20 cellular contexts compared by ENCODE assay signal in genomic region chr12:38783304-38783703, GRCh38.
A peak's percentile ranks its signal among the peaks of the same experiment; 100 is the strongest.
DNase-seq lines count a peak whose midpoint lies in the region; ATAC-seq and TF ChIP-seq lines count a peak whose summit lies in the region.
"Had no signal": no experiment of that assay in that cellular context is flagged by ENCODE, and none has a peak within 500 bp of the region (broad histone marks: within the 10 kb centered on the region; RNA-seq: fewer than 3 reads in every experiment).

No MANE protein-coding gene starts in this region.

- no peaks in the 10 kb centered on the region for H3K9me3 ChIP-seq in CD8-positive, alpha-beta memory T cell (ENCODE audit: low read length)
- H3K9me3 ChIP-seq: SJCRH30 had no signal

- H3K27me3 Mint-ChIP-seq in activated naive CD8-positive, alpha-beta T cell treated with anti-CD3 and anti-CD28 coated beads, Interleukin-2, amount 50 U/mL, for 24 hours = no peaks in the 10 kb centered on the region
- no peaks in the 10 kb centered on the region for H3K27me3 Mint-ChIP-seq in CD8-positive, alpha-beta memory T cell
- H3K27me3 Mint-ChIP-seq: CD4-positive, alpha-beta memory T cell; IgD-negative memory B cell had no signal

- no peak overlapping the region for H3K4me3 Mint-ChIP-seq in activated naive CD8-positive, alpha-beta T cell treated with anti-CD3 and anti-CD28 coated beads, Interleukin-2, amount 50 U/mL, for 24 hours
- no peak overlapping the region for H3K4me3 Mint-ChIP-seq in CD8-positive, alpha-beta memory T cell
- H3K4me3 Mint-ChIP-seq: CD4-positive, alpha-beta memory T cell; IgD-negative memory B cell had no signal

- CTCF ChIA-PET in CD8-positive, alpha-beta memory T cell (lab: Charles Lee) = no interaction called here

- POLR2A ChIA-PET in CD8-positive, alpha-beta memory T cell (lab: Charles Lee) = no interaction called here

- H3K27me3 ChIP-seq in CD8-positive, alpha-beta memory T cell (ENCODE audit: insufficient read depth, low read length, poor library complexity, severe bottlenecking) = no peaks in the 10 kb centered on the region
- H3K27me3 ChIP-seq: BLaER1 treated with 17β-estradiol and CSF1 and Interleukin-3, amounts not matched to agents 10 nM and 100 nM; SJCRH30 had no signal

- peak; percentile 49 for ATAC-seq in GM18868 (IDR thresholded peaks at IDR 0.05; ENCODE audit: unreplicated experiment)
- peak; percentile 64 for ATAC-seq in GM19351 (IDR thresholded peaks at IDR 0.05; ENCODE audit: unreplicated experiment)
- ATAC-seq in HG03432 (IDR thresholded peaks at IDR 0.05; ENCODE audit: unreplicated experiment) = peak; percentile 53
- ATAC-seq in activated naive CD8-positive, alpha-beta T cell treated with anti-CD3 and anti-CD28 coated beads, Interleukin-2, amount 50 U/mL, for 24 hours = no peak

- no peak overlapping the region for H3K27ac Mint-ChIP-seq in activated naive CD8-positive, alpha-beta T cell treated with anti-CD3 and anti-CD28 coated beads, Interleukin-2, amount 50 U/mL, for 24 hours
- H3K27ac Mint-ChIP-seq in CD8-positive, alpha-beta memory T cell = no peak overlapping the region
- H3K27ac Mint-ChIP-seq: CD4-positive, alpha-beta memory T cell; IgD-negative memory B cell had no signal

- no peaks in the 10 kb centered on the region for H3K4me1 ChIP-seq in CD8-positive, alpha-beta memory T cell (ENCODE audit: insufficient read depth, low read length)
- H3K4me1 ChIP-seq: BLaER1 treated with 17β-estradiol and CSF1 and Interleukin-3, amounts not matched to agents 10 nM and 100 nM; SJCRH30 had no signal

- DNase-seq in GM10266 (ENCODE audit: extremely low spot score) = no peak
- no peak for DNase-seq in EL
- no peak for DNase-seq in activated naive CD8-positive, alpha-beta T cell treated with anti-CD3 and anti-CD28 coated beads, Interleukin-2, amount 50 U/mL, for 24 hours
- DNase-seq in SKM-1 treated with dmso at 0.1 percent for 144 hours (lab: John Stamatoyannopoulos, UW; ENCODE audit: unreplicated experiment) = no peak
- no peak for DNase-seq in CD8-positive, alpha-beta memory T cell
- DNase-seq: CD4-positive, alpha-beta memory T cell; H7; NCI-H1105; NCI-H2081 treated with DMSO at 0.1 percent for 48 hours; NCI-H2171 treated with DMSO at 0.1 percent for 48 hours; NCI-H524 treated with DMSO at 0.1 percent for 48 hours; NCI-H82; SJCRH30; T-helper 9 cell had no signal

- H3K36me3 Mint-ChIP-seq in activated naive CD8-positive, alpha-beta T cell treated with anti-CD3 and anti-CD28 coated beads, Interleukin-2, amount 50 U/mL, for 24 hours (ENCODE audit: low read depth) = peaks cover 14% of the 10 kb centered on the region
- peaks cover 0 to 26% (median 5%) of the 10 kb centered on the region in 3 donors for H3K36me3 Mint-ChIP-seq in CD8-positive, alpha-beta memory T cell

- H3K9me3 Mint-ChIP-seq in activated naive CD8-positive, alpha-beta T cell treated with anti-CD3 and anti-CD28 coated beads, Interleukin-2, amount 50 U/mL, for 24 hours = peaks cover 34% of the 10 kb centered on the region
- peaks cover 21 to 37% (median 31%) of the 10 kb centered on the region in 5 donors for H3K9me3 Mint-ChIP-seq in CD8-positive, alpha-beta memory T cell

- H3K27ac ChIP-seq in CD8-positive, alpha-beta memory T cell (ENCODE audit: low read depth, low read length) = no peak overlapping the region
- H3K27ac ChIP-seq: 22Rv1; BLaER1 treated with 17β-estradiol and CSF1 and Interleukin-3, amounts not matched to agents 10 nM and 100 nM; SJCRH30 had no signal

- H3K4me1 Mint-ChIP-seq in activated naive CD8-positive, alpha-beta T cell treated with anti-CD3 and anti-CD28 coated beads, Interleukin-2, amount 50 U/mL, for 24 hours = no peaks in the 10 kb centered on the region
- peaks cover 0 to 2% (median 0%) of the 10 kb centered on the region in 3 donors for H3K4me1 Mint-ChIP-seq in CD8-positive, alpha-beta memory T cell
- H3K4me1 Mint-ChIP-seq: IgD-negative memory B cell had no signal

- no peak overlapping the region for H3K4me3 ChIP-seq in CD8-positive, alpha-beta memory T cell (ENCODE audit: low read length)
- H3K4me3 ChIP-seq: BLaER1 treated with 17β-estradiol and CSF1 and Interleukin-3, amounts not matched to agents 10 nM and 100 nM; SJCRH30 had no signal

- TF ChIP-seq CTCF in GM10266 (IDR thresholded peaks at IDR 0.05; ENCODE audit: control insufficient read depth, insufficient read depth, low read depth, missing control alignments) = peak; percentile 15

- H3K36me3 ChIP-seq in CD8-positive, alpha-beta memory T cell (ENCODE audit: insufficient read depth, low read length) = no peaks in the 10 kb centered on the region
- H3K36me3 ChIP-seq: BLaER1 treated with 17β-estradiol and CSF1 and Interleukin-3, amounts not matched to agents 10 nM and 100 nM; SJCRH30 had no signal
